ENCODE assay signal across 29 cellular contexts in genomic region chrX:112979879-112980278, GRCh38.
"Had no signal": no experiment of that assay in that cellular context is flagged by ENCODE, and none has a peak within 500 bp of the region (broad histone marks: within the 10 kb centered on the region; RNA-seq: fewer than 3 reads in every experiment).

No MANE protein-coding gene starts in this region.

- H3K4me1 Mint-ChIP-seq: stimulated activated effector memory CD8-positive, alpha-beta T cell treated with anti-CD3 and anti-CD28 coated beads, Interleukin-12 subunit alpha, Interleukin-12 subunit beta, amount 100 ng/mL, for 72 hours; stimulated activated memory B cell treated with anti-CD40 and anti-IgM and Interleukin-4, amounts not matched to agents 10 μg/mL and 1 μg/mL and 100 μg/mL, for 72 hours; stimulated activated naive B cell treated with anti-CD40 and anti-IgM and Interleukin-4, amounts not matched to agents 10 μg/mL and 1 μg/mL and 100 μg/mL, for 72 hours; stimulated activated naive CD8-positive, alpha-beta T cell treated with anti-CD3 and anti-CD28 coated beads, Interleukin-15, amount 100 ng/mL, for 72 hours had no signal

- H3K27ac ChIP-seq: stomach, suprapubic skin, testis, thoracic aorta, thyroid gland, tibial artery, tibial nerve, transverse colon, upper lobe of left lung, upper lobe of right lung, uterus, vagina had no signal

- H3K4me3 ChIP-seq: stomach, suprapubic skin, testis, thoracic aorta, thyroid gland, tibial artery, tibial nerve, transverse colon, upper lobe of left lung, upper lobe of right lung, uterus, vagina had no signal

- ATAC-seq: stimulated activated effector memory CD8-positive, alpha-beta T cell treated with anti-CD3 and anti-CD28 coated beads, Interleukin-12 subunit alpha, Interleukin-12 subunit beta, amount 100 ng/mL, for 72 hours; stimulated activated memory B cell treated with anti-CD40 and anti-IgM and Interleukin-4, amounts not matched to agents 10 μg/mL and 1 μg/mL and 100 μg/mL, for 72 hours; stimulated activated naive B cell treated with anti-CD40 and anti-IgM and Interleukin-4, amounts not matched to agents 10 μg/mL and 1 μg/mL and 100 μg/mL, for 72 hours; stimulated activated naive CD8-positive, alpha-beta T cell treated with anti-CD3 and anti-CD28 coated beads, Interleukin-15, amount 100 ng/mL, for 72 hours; stimulated activated naive CD8-positive, alpha-beta T cell treated with anti-CD3 and anti-CD28 coated beads, Interleukin-15, Interleukin-2, amounts not matched to agents 100 U/mL and 50 U/mL, for 24 hours; upper lobe of right lung had no signal

- FAIRE-seq: urothelium cell line had no signal

- H3K4me3 Mint-ChIP-seq: stimulated activated effector memory CD8-positive, alpha-beta T cell treated with anti-CD3 and anti-CD28 coated beads, Interleukin-12 subunit alpha, Interleukin-12 subunit beta, amount 100 ng/mL, for 72 hours; stimulated activated memory B cell treated with anti-CD40 and anti-IgM and Interleukin-4, amounts not matched to agents 10 μg/mL and 1 μg/mL and 100 μg/mL, for 72 hours; stimulated activated naive B cell treated with anti-CD40 and anti-IgM and Interleukin-4, amounts not matched to agents 10 μg/mL and 1 μg/mL and 100 μg/mL, for 72 hours; stimulated activated naive CD8-positive, alpha-beta T cell treated with anti-CD3 and anti-CD28 coated beads, Interleukin-15, amount 100 ng/mL, for 72 hours; stimulated activated naive CD8-positive, alpha-beta T cell treated with anti-CD3 and anti-CD28 coated beads, Interleukin-15, Interleukin-2, amounts not matched to agents 100 ng/mL and 50 ng/mL, for 24 hours; type B pancreatic cell had no signal

- H3K36me3 Mint-ChIP-seq: stimulated activated effector memory CD8-positive, alpha-beta T cell treated with anti-CD3 and anti-CD28 coated beads, Interleukin-12 subunit alpha, Interleukin-12 subunit beta, amount 100 ng/mL, for 72 hours; stimulated activated memory B cell treated with anti-CD40 and anti-IgM and Interleukin-4, amounts not matched to agents 10 μg/mL and 1 μg/mL and 100 μg/mL, for 72 hours; stimulated activated naive B cell treated with anti-CD40 and anti-IgM and Interleukin-4, amounts not matched to agents 10 μg/mL and 1 μg/mL and 100 μg/mL, for 72 hours; type B pancreatic cell had no signal

- H3K4me1 ChIP-seq: stomach, suprapubic skin, testis, thyroid gland, tibial artery, tibial nerve, transverse colon, upper lobe of left lung, upper lobe of right lung, uterus, vagina had no signal

- H3K27me3 ChIP-seq: stomach, suprapubic skin, testis, thyroid gland, tibial artery, transverse colon, upper lobe of left lung, upper lobe of right lung, uterus, vagina had no signal

- H3K9me3 ChIP-seq: stomach, suprapubic skin, testis, thoracic aorta, thyroid gland, tibial artery, tibial nerve, transverse colon, upper lobe of left lung, upper lobe of right lung, uterus, vagina had no signal

- H3K9me3 Mint-ChIP-seq: stimulated activated effector memory CD8-positive, alpha-beta T cell treated with anti-CD3 and anti-CD28 coated beads, Interleukin-12 subunit alpha, Interleukin-12 subunit beta, amount 100 ng/mL, for 72 hours; stimulated activated memory B cell treated with anti-CD40 and anti-IgM and Interleukin-4, amounts not matched to agents 10 μg/mL and 1 μg/mL and 100 μg/mL, for 72 hours; stimulated activated naive CD8-positive, alpha-beta T cell treated with anti-CD3 and anti-CD28 coated beads, Interleukin-15, amount 100 ng/mL, for 72 hours; stimulated activated naive CD8-positive, alpha-beta T cell treated with anti-CD3 and anti-CD28 coated beads, Interleukin-15, Interleukin-2, amounts not matched to agents 100 ng/mL and 50 ng/mL, for 24 hours; type B pancreatic cell had no signal

- H3K27ac Mint-ChIP-seq: stimulated activated effector memory CD8-positive, alpha-beta T cell treated with anti-CD3 and anti-CD28 coated beads, Interleukin-12 subunit alpha, Interleukin-12 subunit beta, amount 100 ng/mL, for 72 hours; stimulated activated memory B cell treated with anti-CD40 and anti-IgM and Interleukin-4, amounts not matched to agents 10 μg/mL and 1 μg/mL and 100 μg/mL, for 72 hours; stimulated activated naive B cell treated with anti-CD40 and anti-IgM and Interleukin-4, amounts not matched to agents 10 μg/mL and 1 μg/mL and 100 μg/mL, for 72 hours; stimulated activated naive CD8-positive, alpha-beta T cell treated with anti-CD3 and anti-CD28 coated beads, Interleukin-15, Interleukin-2, amounts not matched to agents 100 ng/mL and 50 ng/mL, for 24 hours; type B pancreatic cell had no signal

- H3K36me3 ChIP-seq: stomach, suprapubic skin, thoracic aorta, thyroid gland, tibial artery, tibial nerve, transverse colon, upper lobe of left lung, upper lobe of right lung, uterus, vagina had no signal

- DNase-seq: stimulated activated CD4-positive, alpha-beta T cell treated with anti-CD3 and anti-CD28 coated beads, Interleukin-2, amount 100 ng/mL, for 48 hours; stimulated activated CD4-positive, alpha-beta T cell treated with anti-CD3 and anti-CD28 coated beads, Interleukin-4, amount 100 ng/mL, for 1 hour; stimulated activated CD4-positive, alpha-beta T cell treated with anti-CD3 and anti-CD28 coated beads, Interleukin-4, amount 100 ng/mL, for 24 hours; stimulated activated CD4-positive, alpha-beta T cell treated with anti-CD3 and anti-CD28 coated beads, Interleukin-4, amount 100 ng/mL, for 4 hours; stimulated activated CD8-positive, alpha-beta memory T cell treated with anti-CD3 and anti-CD28 coated beads, Interleukin-4, amount 100 ng/mL, for 48 hours; stimulated activated naive B cell treated with anti-CD40 and anti-IgM and Interleukin-4, amounts not matched to agents 10 μg/mL and 1 μg/mL and 100 μg/mL, for 72 hours; stimulated activated naive CD4-positive, alpha-beta T cell; stimulated activated naive CD4-positive, alpha-beta T cell treated with Interleukin-2 at 50 U/mL for 16 hours; stimulated activated naive CD8-positive, alpha-beta T cell treated with anti-CD3 and anti-CD28 coated beads, Interleukin-15, amount 100 ng/mL, for 72 hours; stimulated activated naive CD8-positive, alpha-beta T cell treated with anti-CD3 and anti-CD28 coated beads, Interleukin-15, Interleukin-2, amounts not matched to agents 100 U/mL and 50 U/mL, for 24 hours; stomach; substantia nigra; testis; thyroid gland; tibial artery; transverse colon; trophoblast cell; upper lobe of left lung; upper lobe of right lung; uterus had no signal

- H3K27me3 Mint-ChIP-seq: stimulated activated memory B cell treated with anti-CD40 and anti-IgM and Interleukin-4, amounts not matched to agents 10 μg/mL and 1 μg/mL and 100 μg/mL, for 72 hours; stimulated activated naive B cell treated with anti-CD40 and anti-IgM and Interleukin-4, amounts not matched to agents 10 μg/mL and 1 μg/mL and 100 μg/mL, for 72 hours; stimulated activated naive CD8-positive, alpha-beta T cell treated with anti-CD3 and anti-CD28 coated beads, Interleukin-15, amount 100 ng/mL, for 72 hours; stimulated activated naive CD8-positive, alpha-beta T cell treated with anti-CD3 and anti-CD28 coated beads, Interleukin-15, Interleukin-2, amounts not matched to agents 100 ng/mL and 50 ng/mL, for 24 hours; type B pancreatic cell had no signal
